ENCODE assay signal across 1 cellular context in the genomic region with DNA sequence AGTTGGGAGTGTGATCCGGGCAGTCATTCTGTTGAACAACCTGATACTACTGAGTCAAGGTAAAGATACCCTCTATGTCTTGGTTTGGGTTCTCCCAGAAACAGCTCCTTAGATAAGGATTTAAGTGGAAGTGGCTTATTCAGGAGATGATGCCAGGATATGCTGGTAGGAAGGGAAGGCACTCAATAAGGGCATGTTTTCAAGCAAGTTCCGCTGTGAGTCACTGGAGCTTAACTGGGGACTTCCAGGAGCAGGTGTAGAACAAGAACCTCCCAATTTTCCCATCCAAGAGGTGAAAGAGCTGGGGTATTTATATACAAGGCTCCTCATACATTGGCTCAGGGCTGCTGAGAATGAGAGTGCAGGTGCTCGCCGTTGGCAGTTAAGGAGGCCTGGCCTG.
TF ChIP-seq lines count a peak whose summit lies in the region.

No MANE protein-coding gene starts in this region.

TF ChIP-seq in H1, 55 proteins besides CTCF, POLR2A, EP300 and RAD21:
- TF ChIP-seq NRF1 (IDR thresholded peaks at IDR 0.05; ENCODE audit: low read depth, low read length) (no peak), JUND (IDR thresholded peaks at IDR 0.05; ENCODE audit: low read length) (no peak), POLR2AphosphoS5 (IDR thresholded peaks at IDR 0.05; ENCODE audit: low read depth, low read length) (no peak), BACH1 (IDR thresholded peaks at IDR 0.05; ENCODE audit: low read length) (no peak), CEBPB (IDR thresholded peaks at IDR 0.05; ENCODE audit: low read depth, low read length) (no peak), KDM5A (IDR thresholded peaks at IDR 0.05; ENCODE audit: low read length) (no peak), SIN3A (conservative IDR thresholded peaks at IDR 0.05 in 1 of 2, IDR thresholded peaks at IDR 0.05 in 1 of 2; ENCODE audit: low read depth in 1 of 2, low read length in 2 of 2) (no peak), SP4 (IDR thresholded peaks at IDR 0.05; ENCODE audit: low read length) (no peak), SIX5 (IDR thresholded peaks at IDR 0.05; ENCODE audit: low read depth, low read length) (no peak), CHD2 (IDR thresholded peaks at IDR 0.05; ENCODE audit: low read length) (no peak), MAFK (IDR thresholded peaks at IDR 0.05; ENCODE audit: low read depth, low read length) (no peak), CHD1 (IDR thresholded peaks at IDR 0.05; ENCODE audit: low read depth, low read length) (no peak), CTBP2 (IDR thresholded peaks at IDR 0.05; ENCODE audit: borderline replicate concordance, insufficient read depth, insufficient read length, low read length) (no peak)
- TF ChIP-seq, protein P1, sequence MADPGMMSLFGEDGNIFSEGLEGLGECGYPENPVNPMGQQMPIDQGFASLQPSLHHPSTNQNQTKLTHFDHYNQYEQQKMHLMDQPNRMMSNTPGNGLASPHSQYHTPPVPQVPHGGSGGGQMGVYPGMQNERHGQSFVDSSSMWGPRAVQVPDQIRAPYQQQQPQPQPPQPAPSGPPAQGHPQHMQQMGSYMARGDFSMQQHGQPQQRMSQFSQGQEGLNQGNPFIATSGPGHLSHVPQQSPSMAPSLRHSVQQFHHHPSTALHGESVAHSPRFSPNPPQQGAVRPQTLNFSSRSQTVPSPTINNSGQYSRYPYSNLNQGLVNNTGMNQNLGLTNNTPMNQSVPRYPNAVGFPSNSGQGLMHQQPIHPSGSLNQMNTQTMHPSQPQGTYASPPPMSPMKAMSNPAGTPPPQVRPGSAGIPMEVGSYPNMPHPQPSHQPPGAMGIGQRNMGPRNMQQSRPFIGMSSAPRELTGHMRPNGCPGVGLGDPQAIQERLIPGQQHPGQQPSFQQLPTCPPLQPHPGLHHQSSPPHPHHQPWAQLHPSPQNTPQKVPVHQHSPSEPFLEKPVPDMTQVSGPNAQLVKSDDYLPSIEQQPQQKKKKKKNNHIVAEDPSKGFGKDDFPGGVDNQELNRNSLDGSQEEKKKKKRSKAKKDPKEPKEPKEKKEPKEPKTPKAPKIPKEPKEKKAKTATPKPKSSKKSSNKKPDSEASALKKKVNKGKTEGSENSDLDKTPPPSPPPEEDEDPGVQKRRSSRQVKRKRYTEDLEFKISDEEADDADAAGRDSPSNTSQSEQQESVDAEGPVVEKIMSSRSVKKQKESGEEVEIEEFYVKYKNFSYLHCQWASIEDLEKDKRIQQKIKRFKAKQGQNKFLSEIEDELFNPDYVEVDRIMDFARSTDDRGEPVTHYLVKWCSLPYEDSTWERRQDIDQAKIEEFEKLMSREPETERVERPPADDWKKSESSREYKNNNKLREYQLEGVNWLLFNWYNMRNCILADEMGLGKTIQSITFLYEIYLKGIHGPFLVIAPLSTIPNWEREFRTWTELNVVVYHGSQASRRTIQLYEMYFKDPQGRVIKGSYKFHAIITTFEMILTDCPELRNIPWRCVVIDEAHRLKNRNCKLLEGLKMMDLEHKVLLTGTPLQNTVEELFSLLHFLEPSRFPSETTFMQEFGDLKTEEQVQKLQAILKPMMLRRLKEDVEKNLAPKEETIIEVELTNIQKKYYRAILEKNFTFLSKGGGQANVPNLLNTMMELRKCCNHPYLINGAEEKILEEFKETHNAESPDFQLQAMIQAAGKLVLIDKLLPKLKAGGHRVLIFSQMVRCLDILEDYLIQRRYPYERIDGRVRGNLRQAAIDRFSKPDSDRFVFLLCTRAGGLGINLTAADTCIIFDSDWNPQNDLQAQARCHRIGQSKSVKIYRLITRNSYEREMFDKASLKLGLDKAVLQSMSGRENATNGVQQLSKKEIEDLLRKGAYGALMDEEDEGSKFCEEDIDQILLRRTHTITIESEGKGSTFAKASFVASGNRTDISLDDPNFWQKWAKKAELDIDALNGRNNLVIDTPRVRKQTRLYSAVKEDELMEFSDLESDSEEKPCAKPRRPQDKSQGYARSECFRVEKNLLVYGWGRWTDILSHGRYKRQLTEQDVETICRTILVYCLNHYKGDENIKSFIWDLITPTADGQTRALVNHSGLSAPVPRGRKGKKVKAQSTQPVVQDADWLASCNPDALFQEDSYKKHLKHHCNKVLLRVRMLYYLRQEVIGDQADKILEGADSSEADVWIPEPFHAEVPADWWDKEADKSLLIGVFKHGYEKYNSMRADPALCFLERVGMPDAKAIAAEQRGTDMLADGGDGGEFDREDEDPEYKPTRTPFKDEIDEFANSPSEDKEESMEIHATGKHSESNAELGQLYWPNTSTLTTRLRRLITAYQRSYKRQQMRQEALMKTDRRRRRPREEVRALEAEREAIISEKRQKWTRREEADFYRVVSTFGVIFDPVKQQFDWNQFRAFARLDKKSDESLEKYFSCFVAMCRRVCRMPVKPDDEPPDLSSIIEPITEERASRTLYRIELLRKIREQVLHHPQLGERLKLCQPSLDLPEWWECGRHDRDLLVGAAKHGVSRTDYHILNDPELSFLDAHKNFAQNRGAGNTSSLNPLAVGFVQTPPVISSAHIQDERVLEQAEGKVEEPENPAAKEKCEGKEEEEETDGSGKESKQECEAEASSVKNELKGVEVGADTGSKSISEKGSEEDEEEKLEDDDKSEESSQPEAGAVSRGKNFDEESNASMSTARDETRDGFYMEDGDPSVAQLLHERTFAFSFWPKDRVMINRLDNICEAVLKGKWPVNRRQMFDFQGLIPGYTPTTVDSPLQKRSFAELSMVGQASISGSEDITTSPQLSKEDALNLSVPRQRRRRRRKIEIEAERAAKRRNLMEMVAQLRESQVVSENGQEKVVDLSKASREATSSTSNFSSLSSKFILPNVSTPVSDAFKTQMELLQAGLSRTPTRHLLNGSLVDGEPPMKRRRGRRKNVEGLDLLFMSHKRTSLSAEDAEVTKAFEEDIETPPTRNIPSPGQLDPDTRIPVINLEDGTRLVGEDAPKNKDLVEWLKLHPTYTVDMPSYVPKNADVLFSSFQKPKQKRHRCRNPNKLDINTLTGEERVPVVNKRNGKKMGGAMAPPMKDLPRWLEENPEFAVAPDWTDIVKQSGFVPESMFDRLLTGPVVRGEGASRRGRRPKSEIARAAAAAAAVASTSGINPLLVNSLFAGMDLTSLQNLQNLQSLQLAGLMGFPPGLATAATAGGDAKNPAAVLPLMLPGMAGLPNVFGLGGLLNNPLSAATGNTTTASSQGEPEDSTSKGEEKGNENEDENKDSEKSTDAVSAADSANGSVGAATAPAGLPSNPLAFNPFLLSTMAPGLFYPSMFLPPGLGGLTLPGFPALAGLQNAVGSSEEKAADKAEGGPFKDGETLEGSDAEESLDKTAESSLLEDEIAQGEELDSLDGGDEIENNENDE (IDR thresholded peaks at IDR 0.05; ENCODE audit: insufficient replicate concordance, low read length) = no peak
- TF ChIP-seq, protein P2, sequence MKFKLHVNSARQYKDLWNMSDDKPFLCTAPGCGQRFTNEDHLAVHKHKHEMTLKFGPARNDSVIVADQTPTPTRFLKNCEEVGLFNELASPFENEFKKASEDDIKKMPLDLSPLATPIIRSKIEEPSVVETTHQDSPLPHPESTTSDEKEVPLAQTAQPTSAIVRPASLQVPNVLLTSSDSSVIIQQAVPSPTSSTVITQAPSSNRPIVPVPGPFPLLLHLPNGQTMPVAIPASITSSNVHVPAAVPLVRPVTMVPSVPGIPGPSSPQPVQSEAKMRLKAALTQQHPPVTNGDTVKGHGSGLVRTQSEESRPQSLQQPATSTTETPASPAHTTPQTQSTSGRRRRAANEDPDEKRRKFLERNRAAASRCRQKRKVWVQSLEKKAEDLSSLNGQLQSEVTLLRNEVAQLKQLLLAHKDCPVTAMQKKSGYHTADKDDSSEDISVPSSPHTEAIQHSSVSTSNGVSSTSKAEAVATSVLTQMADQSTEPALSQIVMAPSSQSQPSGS (IDR thresholded peaks at IDR 0.05; ENCODE audit: low read length) = no peak
- TF ChIP-seq, protein P3, sequence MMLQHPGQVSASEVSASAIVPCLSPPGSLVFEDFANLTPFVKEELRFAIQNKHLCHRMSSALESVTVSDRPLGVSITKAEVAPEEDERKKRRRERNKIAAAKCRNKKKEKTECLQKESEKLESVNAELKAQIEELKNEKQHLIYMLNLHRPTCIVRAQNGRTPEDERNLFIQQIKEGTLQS (IDR thresholded peaks at IDR 0.05; ENCODE audit: insufficient read depth, low read depth, low read length) = no peak
